In the genomic region with DNA sequence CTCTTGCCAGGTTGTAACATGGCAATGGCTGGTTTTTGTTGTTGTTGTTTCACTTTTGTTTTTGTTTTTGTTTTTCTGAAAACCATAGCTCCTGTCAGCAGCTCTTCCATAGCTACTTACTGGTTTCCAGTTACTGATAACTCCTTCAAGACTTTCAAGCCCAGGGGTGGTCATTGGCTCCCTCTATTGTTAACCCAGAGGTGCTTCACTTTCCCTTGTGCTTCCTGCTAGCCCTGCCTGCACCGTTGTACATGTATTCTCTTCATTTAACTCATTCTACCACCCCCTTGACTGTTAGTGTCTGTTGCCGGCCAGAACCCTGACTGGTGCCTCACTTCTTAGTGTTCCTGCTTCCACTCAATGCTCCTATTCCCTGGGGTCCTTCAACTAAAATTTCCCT, we compare ENCODE assay signal across 8 cellular contexts. TPM values are rescaled to one million over a fixed set of nuclear protein-coding genes. Genes with fewer than 3 reads are reported as not detected.
DNase-seq lines count a peak whose midpoint lies in the region; ATAC-seq and TF ChIP-seq lines count a peak whose summit lies in the region.

No MANE protein-coding gene starts in this region.

- H3K4me2 ChIP-seq in smooth muscle cell: no peak overlapping the region

- DNase-seq in activated CD4-positive, CD25-positive, alpha-beta regulatory T cell (lab: John Stamatoyannopoulos, UW): peak in 3 of 4 experiments; percentile 6 to 14 (median 9)
- DNase-seq in activated CD4-positive, CD25-positive, alpha-beta regulatory T cell treated with anti-CD3 and anti-CD28 coated beads, Interleukin-2, amount 50 U/mL, for 72 hours: no peak
- DNase-seq in NCI-H460 (ENCODE audit: extremely low read depth, low read depth) (peak; percentile 26), iPS DF 6.9 (ENCODE audit: low read depth, low spot score) (peak; percentile 37), occipital lobe (lab: John Stamatoyannopoulos, UW) (no peak), smooth muscle cell (lab: John Stamatoyannopoulos, UW; ENCODE audit: unreplicated experiment) (no peak)
- DNase-seq in activated CD8-positive, alpha-beta memory T cell treated with anti-CD3 and anti-CD28 coated beads, Interleukin-2, amount 50 U/mL, for 1 hour (ENCODE audit: extremely low read depth): peak; percentile 25

- TF ChIP-seq CTCF in smooth muscle cell (IDR thresholded peaks at IDR 0.05; ENCODE audit: borderline replicate concordance, insufficient read depth, poor library complexity, severe bottlenecking): no peak

- H3K79me2 ChIP-seq in smooth muscle cell (ENCODE audit: low read depth): no peaks in the 10 kb centered on the region

- no peak overlapping the region for H3K9ac ChIP-seq in smooth muscle cell (ENCODE audit: low read depth)

- H3K27me3 ChIP-seq in iPS DF 6.9 (ENCODE audit: control insufficient read depth, insufficient read depth, low read length): no peaks in the 10 kb centered on the region
- no peaks in the 10 kb centered on the region for H3K27me3 ChIP-seq in smooth muscle cell (ENCODE audit: low read depth)

- no peak overlapping the region for H3K4me3 ChIP-seq in iPS DF 6.9 (ENCODE audit: low read length)
- H3K4me3 ChIP-seq in smooth muscle cell: no peak overlapping the region

- no peak overlapping the region for H3K27ac ChIP-seq in iPS DF 6.9 (ENCODE audit: low read length)
- no peak overlapping the region for H3K27ac ChIP-seq in smooth muscle cell (ENCODE audit: low read depth)

- H3K4me1 ChIP-seq in iPS DF 6.9 (ENCODE audit: control insufficient read depth, insufficient read depth, low read length): no peaks in the 10 kb centered on the region
- H3K4me1 ChIP-seq in smooth muscle cell (ENCODE audit: low read depth): no peaks in the 10 kb centered on the region

- no peaks in the 10 kb centered on the region for H3K36me3 ChIP-seq in iPS DF 6.9 (ENCODE audit: control insufficient read depth, insufficient read depth, low read length)
- H3K36me3 ChIP-seq in smooth muscle cell (ENCODE audit: low read depth): no peaks in the 10 kb centered on the region

- ATAC-seq in HG02884 (IDR thresholded peaks at IDR 0.05; ENCODE audit: unreplicated experiment): peak; percentile 75

- H4K20me1 ChIP-seq in smooth muscle cell (ENCODE audit: low read depth): no peaks in the 10 kb centered on the region

- H3F3A ChIP-seq in smooth muscle cell (ENCODE audit: low read depth): no peaks in the 10 kb centered on the region

- H3K9me3 ChIP-seq in iPS DF 6.9 (ENCODE audit: control insufficient read depth, insufficient read depth, low read length): no peaks in the 10 kb centered on the region
- H3K9me3 ChIP-seq in smooth muscle cell (replicated peaks; ENCODE audit: low read depth): no peaks in the 10 kb centered on the region

- no CpG with 5 or more reads among the region's 2 CpGs for WGBS in iPS DF 6.9 (ENCODE audit: insufficient coverage, insufficient read length)
- WGBS in smooth muscle cell (ENCODE audit: low lambda C conversion rate): 24% methylated on average over 2 of the region's 2 CpGs

- no peak overlapping the region for H2AFZ ChIP-seq in smooth muscle cell (ENCODE audit: low read depth)

RNA-seq across cellular contexts. Expression of a gene that starts 4.2 kb away (rescaled TPM):
- not detected in 2 replicates for total RNA-seq in NCI-H460 (2014; rRNA removed; shearing (Covaris generic))
- polyA plus RNA-seq in NCI-H460 (2014; cell fraction: nucleus; rRNA removed): not detected in 2 replicates
- total RNA-seq in occipital lobe (not detected), smooth muscle cell (not detected in 2 replicates)
- polyA plus RNA-seq in smooth muscle cell: not detected in 2 replicates

Comparison
In these comparisons a context has a peak if more than half of its experiments do, and no peak if none do; other contexts are left out.
1. DNase-seq: peak in activated CD4-positive, CD25-positive, alpha-beta regulatory T cell (3 of 4), NCI-H460 (single experiment), activated CD8-positive, alpha-beta memory T cell treated with anti-CD3 and anti-CD28 coated beads, Interleukin-2, amount 50 U/mL, for 1 hour (single experiment) and iPS DF 6.9 (single experiment); none in activated CD4-positive, CD25-positive, alpha-beta regulatory T cell treated with anti-CD3 and anti-CD28 coated beads, Interleukin-2, amount 50 U/mL, for 72 hours (single experiment), occipital lobe (single experiment) and smooth muscle cell (single experiment).